ENCODE assay signal across 8 cellular contexts in genomic region chr5:181222630-181223040, GRCh38. TPM values are rescaled to one million over a fixed set of nuclear protein-coding genes. Genes with fewer than 3 reads are reported as not detected.
DNase-seq lines count a peak whose midpoint lies in the region; ATAC-seq and TF ChIP-seq lines count a peak whose summit lies in the region.

No MANE protein-coding gene starts in this region.

- H3K4me3 ChIP-seq in iPS-20b (ENCODE audit: low read length) (peak overlapping the region; percentile 98), suprapubic skin (peak overlapping the region; percentile 83)

- H3K9me3 Mint-ChIP-seq in activated T-cell treated with anti-CD3 and anti-CD28 coated beads, Interleukin-2, amount 50 U/mL, for 24 hours, result no peaks in the 10 kb centered on the region
- no peaks in the 10 kb centered on the region for H3K9me3 Mint-ChIP-seq in activated naive CD8-positive, alpha-beta T cell (ENCODE audit: low read depth)

- peak overlapping the region; percentile 93; the same call in 1 of the 2 replicates for H3K9ac ChIP-seq in iPS-20b (ENCODE audit: low read depth, low read length)

- peak overlapping the region; percentile 98 for H3K27ac Mint-ChIP-seq in activated T-cell treated with anti-CD3 and anti-CD28 coated beads, Interleukin-2, amount 50 U/mL, for 24 hours
- H3K27ac Mint-ChIP-seq in activated naive CD8-positive, alpha-beta T cell, result peak overlapping the region; percentile 99

- TF ChIP-seq CTCF in suprapubic skin (IDR thresholded peaks at IDR 0.05), result no peak

- peaks cover 36% of the 10 kb centered on the region for H3K36me3 Mint-ChIP-seq in activated T-cell treated with anti-CD3 and anti-CD28 coated beads, Interleukin-2, amount 50 U/mL, for 24 hours (ENCODE audit: low read depth)
- no peaks in the 10 kb centered on the region for H3K36me3 Mint-ChIP-seq in activated naive CD8-positive, alpha-beta T cell

- no peak for ATAC-seq in HG03342 (IDR thresholded peaks at IDR 0.05; ENCODE audit: unreplicated experiment)

- no peak overlapping the region for H3K27ac ChIP-seq in iPS-20b (ENCODE audit: low read length)
- H3K27ac ChIP-seq in suprapubic skin, result peak overlapping the region; percentile 95

- DNase-seq in activated T-cell treated with anti-CD3 and anti-CD28 coated beads, Interleukin-2, amount 50 U/mL, for 24 hours, result no peak
- DNase-seq in activated T-cell treated with anti-CD3 and anti-CD28 coated beads, Interleukin-2, amount 50 U/mL, for 1 hour, result no peak
- DNase-seq in suprapubic skin (ENCODE audit: low spot score in 2 of 2) (peak in 1 of 2 donors; percentile 89), NCI-H128 (lab: John Stamatoyannopoulos, UW; ENCODE audit: unreplicated experiment) (no peak), NCI-H2029 treated with DMSO at 0.1 percent for 48 hours (lab: John Stamatoyannopoulos, UW) (no peak)

- H3K27me3 Mint-ChIP-seq in activated T-cell treated with anti-CD3 and anti-CD28 coated beads, Interleukin-2, amount 50 U/mL, for 24 hours, result peaks cover 6% of the 10 kb centered on the region
- H3K27me3 Mint-ChIP-seq in activated naive CD8-positive, alpha-beta T cell, result no peaks in the 10 kb centered on the region

- peaks cover 4% of the 10 kb centered on the region; the same call in 1 of the 2 replicates for H3K27me3 ChIP-seq in iPS-20b (ENCODE audit: insufficient read depth, low read length)
- H3K27me3 ChIP-seq in suprapubic skin, result no peaks in the 10 kb centered on the region

- H3K4me1 Mint-ChIP-seq in activated T-cell treated with anti-CD3 and anti-CD28 coated beads, Interleukin-2, amount 50 U/mL, for 24 hours (ENCODE audit: low read depth), result peaks cover 70% of the 10 kb centered on the region
- H3K4me1 Mint-ChIP-seq in activated naive CD8-positive, alpha-beta T cell (ENCODE audit: low read depth), result peaks cover 54% of the 10 kb centered on the region

- under 1% methylated on average over 17 of the region's 18 CpGs for WGBS in suprapubic skin

- H3K4me3 Mint-ChIP-seq in activated T-cell treated with anti-CD3 and anti-CD28 coated beads, Interleukin-2, amount 50 U/mL, for 24 hours, result peak overlapping the region; percentile 94
- H3K4me3 Mint-ChIP-seq in activated naive CD8-positive, alpha-beta T cell, result peak overlapping the region; percentile 96

- H3K9me3 ChIP-seq in iPS-20b (ENCODE audit: insufficient read depth, low read depth, low read length) (no peaks in the 10 kb centered on the region), suprapubic skin (no peaks in the 10 kb centered on the region)

- no peak for TF ChIP-seq POLR2A in suprapubic skin (IDR thresholded peaks at IDR 0.05)

- peaks cover 8% of the 10 kb centered on the region; the same call in 1 of the 2 replicates for H3K4me1 ChIP-seq in iPS-20b (ENCODE audit: insufficient read depth, low read length)
- H3K4me1 ChIP-seq in suprapubic skin, result peaks cover 31% of the 10 kb centered on the region

- H3K36me3 ChIP-seq in iPS-20b (ENCODE audit: insufficient read depth, low read depth, low read length), result peaks cover 17% of the 10 kb centered on the region; the same call in 1 of the 2 replicates
- no peaks in the 10 kb centered on the region for H3K36me3 ChIP-seq in suprapubic skin

- no peak for TF ChIP-seq EP300 in suprapubic skin (IDR thresholded peaks at IDR 0.05)

RNA-seq across cellular contexts. Expression of gene TRIM41, which starts 0.4 kb away (rescaled TPM):
- total RNA-seq in suprapubic skin, result 10 to 100 TPM; 13.3 to 23.3 (median 16.2) TPM

RNA-seq across cellular contexts. Expression of gene TRIM7, which starts 17.6 kb away (rescaled TPM):
- 10 to 100 TPM; 52.0 to 79.0 (median 69.4) TPM for total RNA-seq in suprapubic skin

RNA-seq across cellular contexts. Expression of gene RACK1, which starts 21.1 kb away (rescaled TPM):
- 1,000 to 10,000 TPM; 2,440 to 4,496 (median 3,996) TPM for total RNA-seq in suprapubic skin

RNA-seq across cellular contexts. Expression of gene TRIM52, which starts 38.3 kb away (rescaled TPM):
- 10 to 100 TPM in 2 of 4 donors, 1 to 10 TPM in 2; 6.7 to 15.4 (median 10.1) TPM for total RNA-seq in suprapubic skin
